In the genomic region with DNA sequence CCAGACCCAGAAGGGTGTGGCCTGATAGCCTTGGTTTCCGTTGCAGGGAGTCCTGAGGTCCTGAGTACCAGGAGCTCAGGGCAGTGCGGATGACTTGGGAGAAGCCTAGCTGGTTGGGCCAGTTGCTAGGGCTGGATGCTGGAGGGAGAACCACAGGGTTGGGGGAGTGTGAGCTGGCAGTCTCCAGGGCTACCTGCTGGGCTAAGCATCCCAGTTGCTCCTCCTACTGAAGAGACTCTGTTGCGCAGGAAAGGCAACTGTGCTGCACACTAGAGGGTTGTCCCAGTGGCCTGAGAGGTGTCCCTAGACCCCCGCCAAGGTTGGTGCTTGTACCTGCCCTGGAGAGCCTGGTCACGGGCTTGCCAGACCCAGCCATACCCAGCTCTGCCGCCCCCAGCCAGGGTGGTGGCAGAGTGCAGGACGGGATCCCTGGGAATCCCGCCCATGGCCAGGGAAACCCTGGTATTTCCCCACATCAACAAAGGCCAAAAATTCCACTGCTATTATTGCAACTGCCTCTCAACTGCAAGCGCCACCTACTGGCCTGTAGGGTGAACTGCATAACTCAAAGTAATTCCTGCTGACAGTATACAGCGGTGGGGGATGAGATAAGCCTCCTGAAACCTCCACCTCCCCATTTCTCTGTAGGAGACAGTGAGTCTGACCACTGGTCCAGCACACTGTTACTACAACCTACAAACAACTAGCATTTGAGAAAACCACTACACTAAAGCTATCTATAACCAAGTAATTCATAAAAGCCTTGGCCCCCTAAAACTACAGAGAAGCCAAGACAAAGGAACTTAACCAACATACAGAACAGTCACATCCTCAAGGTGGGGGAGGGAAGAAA, we compare ENCODE assay signal across 1 cellular context.
A peak's percentile ranks its signal among the peaks of the same experiment; 100 is the strongest.
TF ChIP-seq lines count a peak whose summit lies in the region.

No MANE protein-coding gene starts in this region.

TF ChIP-seq in HepG2, 621 proteins besides CTCF, POLR2A, EP300 and RAD21 (continued from another document and continues in another):
- TF ChIP-seq ZNF646 (CRISPR knock-in tag; IDR thresholded peaks at IDR 0.05) (no peak), KMT2B (CRISPR knock-in tag; IDR thresholded peaks at IDR 0.05) (no peak), HNRNPUL1 (IDR thresholded peaks at IDR 0.05; ENCODE audit: low read depth, low read length) (no peak), FOXM1 (CRISPR knock-in tag; IDR thresholded peaks at IDR 0.05) (no peak), RFX5 (IDR thresholded peaks at IDR 0.05; ENCODE audit: low read depth, low read length) (no peak), HCFC1 (IDR thresholded peaks at IDR 0.05; ENCODE audit: low read depth, low read length) (no peak), SP5 (CRISPR knock-in tag; IDR thresholded peaks at IDR 0.05; ENCODE audit: borderline replicate concordance, low read depth) (no peak), HDAC2 (CRISPR knock-in tag; IDR thresholded peaks at IDR 0.05) (0 out of 2 replicates have a peak, but pooled peaks have one; percentile 44), MIXL1 (CRISPR knock-in tag; IDR thresholded peaks at IDR 0.05) (peak; percentile 43; the same call in 1 of the 2 replicates), NFYC (CRISPR knock-in tag; IDR thresholded peaks at IDR 0.05) (no peak), SKI (IDR thresholded peaks at IDR 0.05; ENCODE audit: partially characterized antibody) (no peak), SATB2 (CRISPR knock-in tag; IDR thresholded peaks at IDR 0.05) (no peak), ZNF720 (CRISPR knock-in tag; IDR thresholded peaks at IDR 0.05) (no peak), AHR (CRISPR knock-in tag; IDR thresholded peaks at IDR 0.05) (no peak), SOX5 (CRISPR knock-in tag; IDR thresholded peaks at IDR 0.05; ENCODE audit: borderline replicate concordance) (0 out of 2 replicates have a peak, but pooled peaks have one; percentile 16), FOXA3 (CRISPR knock-in tag; IDR thresholded peaks at IDR 0.05) (peak; percentile 43; the same call in 1 of the 2 replicates), MLXIP (CRISPR knock-in tag; IDR thresholded peaks at IDR 0.05; ENCODE audit: borderline replicate concordance) (no peak), ZNF549 (CRISPR knock-in tag; IDR thresholded peaks at IDR 0.05) (no peak), KDM1A (CRISPR knock-in tag; IDR thresholded peaks at IDR 0.05) (no peak), POLR2AphosphoS2 (IDR thresholded peaks at IDR 0.05; ENCODE audit: low read depth, low read length) (no peak), ZMYM3 (CRISPR knock-in tag; IDR thresholded peaks at IDR 0.05) (no peak), BRD4 (CRISPR knock-in tag; IDR thresholded peaks at IDR 0.05) (no peak), ZNF263 (CRISPR knock-in tag; IDR thresholded peaks at IDR 0.05) (no peak), ZBTB7B (CRISPR knock-in tag; IDR thresholded peaks at IDR 0.05) (peak; percentile 44; the same call in 1 of the 2 replicates), GABPB1 (CRISPR knock-in tag; IDR thresholded peaks at IDR 0.05) (0 out of 2 replicates have a peak, but pooled peaks have one; percentile 18), KAT8 (CRISPR knock-in tag; IDR thresholded peaks at IDR 0.05) (0 out of 2 replicates have a peak, but pooled peaks have one; percentile 27), ZNF740 (CRISPR knock-in tag; IDR thresholded peaks at IDR 0.05) (no peak), SALL1 (CRISPR knock-in tag; IDR thresholded peaks at IDR 0.05) (peak; percentile 53), CEBPB (IDR thresholded peaks at IDR 0.05; ENCODE audit: borderline replicate concordance, low read depth, low read length) (peak; percentile 71), ZSCAN30 (CRISPR knock-in tag; IDR thresholded peaks at IDR 0.05) (no peak), NAIF1 (CRISPR knock-in tag; IDR thresholded peaks at IDR 0.05; ENCODE audit: borderline replicate concordance) (no peak), ZNF121 (CRISPR knock-in tag; IDR thresholded peaks at IDR 0.05) (no peak), REPIN1 (CRISPR knock-in tag; IDR thresholded peaks at IDR 0.05; ENCODE audit: borderline replicate concordance, low read depth) (peak; percentile 68; the same call in 1 of the 2 replicates), DRAP1 (CRISPR knock-in tag; IDR thresholded peaks at IDR 0.05) (no peak), MED1 (CRISPR knock-in tag; IDR thresholded peaks at IDR 0.05) (peak; percentile 34; the same call in 1 of the 2 replicates), HOXA5 (CRISPR knock-in tag; IDR thresholded peaks at IDR 0.05) (0 out of 2 replicates have a peak, but pooled peaks have one; percentile 40), FOXA1 (IDR thresholded peaks at IDR 0.05) (no peak), FOXA1 (CRISPR knock-in tag; IDR thresholded peaks at IDR 0.05) (peak; percentile 17; the same call in 1 of the 2 replicates), REL (CRISPR knock-in tag; conservative IDR thresholded peaks at IDR 0.05) (no peak), PITX1 (CRISPR knock-in tag; IDR thresholded peaks at IDR 0.05) (no peak), AKAP8 (CRISPR knock-in tag; IDR thresholded peaks at IDR 0.05) (no peak), NONO (IDR thresholded peaks at IDR 0.05) (no peak), NONO (CRISPR knock-in tag; conservative IDR thresholded peaks at IDR 0.05) (0 out of 2 replicates have a peak, but pooled peaks have one; percentile 30), NPAS2 (CRISPR knock-in tag; IDR thresholded peaks at IDR 0.05; ENCODE audit: borderline replicate concordance) (no peak)
- TF ChIP-seq, protein P1, sequence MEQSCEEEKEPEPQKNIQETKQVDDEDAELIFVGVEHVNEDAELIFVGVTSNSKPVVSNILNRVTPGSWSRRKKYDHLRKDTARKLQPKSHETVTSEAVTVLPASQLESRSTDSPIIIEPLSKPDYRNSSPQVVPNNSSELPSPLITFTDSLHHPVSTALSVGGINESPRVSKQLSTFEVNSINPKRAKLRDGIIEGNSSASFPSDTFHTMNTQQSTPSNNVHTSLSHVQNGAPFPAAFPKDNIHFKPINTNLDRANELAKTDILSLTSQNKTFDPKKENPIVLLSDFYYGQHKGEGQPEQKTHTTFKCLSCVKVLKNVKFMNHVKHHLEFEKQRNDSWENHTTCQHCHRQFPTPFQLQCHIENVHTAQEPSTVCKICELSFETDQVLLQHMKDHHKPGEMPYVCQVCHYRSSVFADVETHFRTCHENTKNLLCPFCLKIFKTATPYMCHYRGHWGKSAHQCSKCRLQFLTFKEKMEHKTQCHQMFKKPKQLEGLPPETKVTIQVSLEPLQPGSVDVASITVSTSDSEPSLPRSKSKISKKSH (CRISPR knock-in tag; IDR thresholded peaks at IDR 0.05; ENCODE audit: borderline replicate concordance) = no peak
- TF ChIP-seq, protein P2, sequence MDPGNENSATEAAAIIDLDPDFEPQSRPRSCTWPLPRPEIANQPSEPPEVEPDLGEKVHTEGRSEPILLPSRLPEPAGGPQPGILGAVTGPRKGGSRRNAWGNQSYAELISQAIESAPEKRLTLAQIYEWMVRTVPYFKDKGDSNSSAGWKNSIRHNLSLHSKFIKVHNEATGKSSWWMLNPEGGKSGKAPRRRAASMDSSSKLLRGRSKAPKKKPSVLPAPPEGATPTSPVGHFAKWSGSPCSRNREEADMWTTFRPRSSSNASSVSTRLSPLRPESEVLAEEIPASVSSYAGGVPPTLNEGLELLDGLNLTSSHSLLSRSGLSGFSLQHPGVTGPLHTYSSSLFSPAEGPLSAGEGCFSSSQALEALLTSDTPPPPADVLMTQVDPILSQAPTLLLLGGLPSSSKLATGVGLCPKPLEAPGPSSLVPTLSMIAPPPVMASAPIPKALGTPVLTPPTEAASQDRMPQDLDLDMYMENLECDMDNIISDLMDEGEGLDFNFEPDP (CRISPR knock-in tag; conservative IDR thresholded peaks at IDR 0.05) = no peak
- TF ChIP-seq, protein P3, sequence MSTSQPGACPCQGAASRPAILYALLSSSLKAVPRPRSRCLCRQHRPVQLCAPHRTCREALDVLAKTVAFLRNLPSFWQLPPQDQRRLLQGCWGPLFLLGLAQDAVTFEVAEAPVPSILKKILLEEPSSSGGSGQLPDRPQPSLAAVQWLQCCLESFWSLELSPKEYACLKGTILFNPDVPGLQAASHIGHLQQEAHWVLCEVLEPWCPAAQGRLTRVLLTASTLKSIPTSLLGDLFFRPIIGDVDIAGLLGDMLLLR (CRISPR knock-in tag; IDR thresholded peaks at IDR 0.05) = no peak
- TF ChIP-seq, protein P4, sequence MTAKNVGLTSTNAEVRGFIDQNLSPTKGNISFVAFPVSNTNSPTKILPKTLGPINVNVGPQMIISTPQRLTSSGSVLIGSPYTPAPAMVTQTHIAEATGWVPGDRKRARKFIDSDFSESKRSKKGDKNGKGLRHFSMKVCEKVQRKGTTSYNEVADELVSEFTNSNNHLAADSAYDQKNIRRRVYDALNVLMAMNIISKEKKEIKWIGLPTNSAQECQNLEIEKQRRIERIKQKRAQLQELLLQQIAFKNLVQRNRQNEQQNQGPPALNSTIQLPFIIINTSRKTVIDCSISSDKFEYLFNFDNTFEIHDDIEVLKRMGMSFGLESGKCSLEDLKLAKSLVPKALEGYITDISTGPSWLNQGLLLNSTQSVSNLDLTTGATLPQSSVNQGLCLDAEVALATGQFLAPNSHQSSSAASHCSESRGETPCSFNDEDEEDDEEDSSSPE (CRISPR knock-in tag; IDR thresholded peaks at IDR 0.05) = peak; percentile 32; the same call in 1 of the 2 replicates
- TF ChIP-seq, protein P5, sequence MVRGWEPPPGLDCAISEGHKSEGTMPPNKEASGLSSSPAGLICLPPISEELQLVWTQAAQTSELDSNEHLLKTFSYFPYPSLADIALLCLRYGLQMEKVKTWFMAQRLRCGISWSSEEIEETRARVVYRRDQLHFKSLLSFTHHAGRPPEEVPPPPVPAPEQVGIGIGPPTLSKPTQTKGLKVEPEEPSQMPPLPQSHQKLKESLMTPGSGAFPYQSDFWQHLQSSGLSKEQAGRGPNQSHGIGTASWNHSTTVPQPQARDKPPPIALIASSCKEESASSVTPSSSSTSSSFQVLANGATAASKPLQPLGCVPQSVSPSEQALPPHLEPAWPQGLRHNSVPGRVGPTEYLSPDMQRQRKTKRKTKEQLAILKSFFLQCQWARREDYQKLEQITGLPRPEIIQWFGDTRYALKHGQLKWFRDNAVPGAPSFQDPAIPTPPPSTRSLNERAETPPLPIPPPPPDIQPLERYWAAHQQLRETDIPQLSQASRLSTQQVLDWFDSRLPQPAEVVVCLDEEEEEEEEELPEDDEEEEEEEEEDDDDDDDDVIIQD (CRISPR knock-in tag; IDR thresholded peaks at IDR 0.05; ENCODE audit: low read depth) = 0 out of 2 replicates have a peak, but pooled peaks have one; percentile 42
